Comparison of ENCODE assay signal across 3 cellular contexts in genomic region chr6:63760199-63760598, GRCh38.
TF ChIP-seq lines count a peak whose summit lies in the region.

No MANE protein-coding gene starts in this region.

TF ChIP-seq in HepG2, 621 proteins besides CTCF, POLR2A, EP300 and RAD21:
- TF ChIP-seq NFYC (CRISPR knock-in tag; IDR thresholded peaks at IDR 0.05): no peak
- TF ChIP-seq TBX2 (CRISPR knock-in tag; IDR thresholded peaks at IDR 0.05; ENCODE audit: borderline replicate concordance): no peak
- no peak for TF ChIP-seq PTBP1 (IDR thresholded peaks at IDR 0.05; ENCODE audit: low read depth, low read length, poor library complexity, severe bottlenecking)
- peak; percentile 70 to 74 for TF ChIP-seq MAFK (conservative IDR thresholded peaks at IDR 0.05 in 1 of 2, IDR thresholded peaks at IDR 0.05 in 1 of 2; ENCODE audit: low read length in 2 of 2)
- TF ChIP-seq TCF12 (IDR thresholded peaks at IDR 0.05): no peak
- TF ChIP-seq TCF12 (CRISPR knock-in tag; IDR thresholded peaks at IDR 0.05): no peak
- no peak for TF ChIP-seq KLF15 (CRISPR knock-in tag; IDR thresholded peaks at IDR 0.05; ENCODE audit: borderline replicate concordance)
- peak; percentile 63 for TF ChIP-seq MAFF (IDR thresholded peaks at IDR 0.05; ENCODE audit: low read depth, low read length)

TF ChIP-seq in IMR-90, 13 proteins besides CTCF, POLR2A, EP300 and RAD21:
- TF ChIP-seq USF2 (IDR thresholded peaks at IDR 0.05; ENCODE audit: low read depth, low read length) (no peak), MAFK (IDR thresholded peaks at IDR 0.05; ENCODE audit: low read depth, low read length) (peak; percentile 23; the same call in 1 of the 2 replicates)
TF ChIP-seq in IMR-90: peak in this region for 1.

TF ChIP-seq in K562, 482 proteins besides CTCF, POLR2A, EP300 and RAD21:
- TF ChIP-seq KHSRP (IDR thresholded peaks at IDR 0.05) (no peak), EZH2 (IDR thresholded peaks at IDR 0.05; ENCODE audit: borderline replicate concordance, low read depth, low read length) (no peak), PCBP2 (IDR thresholded peaks at IDR 0.05; ENCODE audit: low read depth, low read length, poor library complexity, severe bottlenecking) (no peak), ZNF143 (CRISPR knock-in tag; IDR thresholded peaks at IDR 0.05) (no peak), ZNF316 (IDR thresholded peaks at IDR 0.05) (peak; percentile 35; the same call in 1 of the 2 replicates), ZNF197 (CRISPR knock-in tag; IDR thresholded peaks at IDR 0.05; ENCODE audit: low read depth) (no peak)
